In the genomic region with DNA sequence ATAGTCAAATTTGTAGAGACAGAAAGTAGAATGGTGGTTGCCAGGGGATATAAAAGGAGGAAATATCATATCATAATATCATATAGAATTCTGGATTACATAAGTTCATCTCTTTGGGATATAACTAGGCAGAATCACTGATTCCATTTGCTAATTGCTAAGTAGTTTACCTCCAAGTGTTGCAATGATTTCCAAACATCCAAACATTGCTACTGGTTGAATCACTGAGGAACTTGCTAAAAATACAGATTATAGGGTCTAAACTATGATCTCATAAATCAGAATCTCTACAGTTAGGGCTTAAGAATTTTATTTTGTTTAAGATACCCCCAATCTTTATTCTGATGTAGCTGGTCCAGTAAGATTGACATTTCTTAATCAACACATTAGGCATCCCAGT, we compare ENCODE assay signal across 28 cellular contexts. TPM values are rescaled to one million over a fixed set of nuclear protein-coding genes. Genes with fewer than 3 reads are reported as not detected.
"Had no signal": no experiment of that assay in that cellular context is flagged by ENCODE, and none has a peak within 500 bp of the region (broad histone marks: within the 10 kb centered on the region; RNA-seq: fewer than 3 reads in every experiment).

No MANE protein-coding gene starts in this region.

- H3K4me3 Mint-ChIP-seq: activated naive CD8-positive, alpha-beta T cell; activated T-cell treated with anti-CD3 and anti-CD28 coated beads, Interleukin-2, amount 50 U/mL, for 24 hours; activated T-helper 17 cell treated with anti-CD3 and anti-CD28 coated beads, Interleukin-2, amount 50 U/mL, for 72 hours; nephron; type B pancreatic cell; WTC11 had no signal

- H3K9me3 ChIP-seq: gastroesophageal sphincter, neutrophil, ovary, prostate gland, thoracic aorta had no signal

- H3K4me1 Mint-ChIP-seq: activated T-helper 17 cell treated with anti-CD3 and anti-CD28 coated beads, Interleukin-2, amount 50 U/mL, for 72 hours; nephron had no signal

- DNase-seq: activated CD4-positive, alpha-beta T cell treated with anti-CD3 and anti-CD28 coated beads, Interleukin-2, amount 50 U/mL, for 4 hours; activated CD8-positive, alpha-beta memory T cell treated with anti-CD3 and anti-CD28 coated beads for 24 hours; activated CD8-positive, alpha-beta memory T cell treated with anti-CD3 and anti-CD28 coated beads, Interleukin-2, amount 50 U/mL, for 4 hours; activated T-cell treated with anti-CD3 and anti-CD28 coated beads, Interleukin-2, amount 50 U/mL, for 24 hours; amniotic stem cell; cerebellar nuclear complex; cortex of kidney; head of caudate nucleus; islet precursor cell; left cardiac atrium; ovary; stimulated activated CD4-positive, alpha-beta T cell treated with anti-CD3 and anti-CD28 coated beads, Interleukin-4, amount 100 ng/mL, for 24 hours; stimulated activated naive CD4-positive, alpha-beta T cell treated with Interleukin-2 at 50 U/mL for 16 hours; T-helper 1 cell had no signal

- H3K36me3 ChIP-seq: gastroesophageal sphincter, neutrophil, ovary, prostate gland, thoracic aorta had no signal

- H3K27me3 Mint-ChIP-seq: activated naive CD8-positive, alpha-beta T cell; activated T-cell treated with anti-CD3 and anti-CD28 coated beads, Interleukin-2, amount 50 U/mL, for 24 hours; activated T-helper 17 cell treated with anti-CD3 and anti-CD28 coated beads, Interleukin-2, amount 50 U/mL, for 72 hours; type B pancreatic cell had no signal

- H3K27me3 ChIP-seq: gastroesophageal sphincter, neutrophil, ovary had no signal

- H3K27ac Mint-ChIP-seq: activated naive CD8-positive, alpha-beta T cell; activated T-cell treated with anti-CD3 and anti-CD28 coated beads, Interleukin-2, amount 50 U/mL, for 24 hours; activated T-helper 17 cell treated with anti-CD3 and anti-CD28 coated beads, Interleukin-2, amount 50 U/mL, for 72 hours; nephron; type B pancreatic cell; WTC11 had no signal

- H3K27ac ChIP-seq: gastroesophageal sphincter, neutrophil, ovary, prostate gland, thoracic aorta had no signal

- H3K4me1 ChIP-seq: gastroesophageal sphincter, prostate gland had no signal

- H3K36me3 Mint-ChIP-seq: type B pancreatic cell had no signal

- H3K9me3 Mint-ChIP-seq: activated T-helper 17 cell treated with anti-CD3 and anti-CD28 coated beads, Interleukin-2, amount 50 U/mL, for 72 hours; type B pancreatic cell had no signal

- H3K4me3 ChIP-seq: gastroesophageal sphincter, ovary, prostate gland, thoracic aorta had no signal

RNA-seq across cellular contexts. Expression of a gene that starts 16.1 kb away (rescaled TPM):
- total RNA-seq: activated T-helper 17 cell treated with anti-CD3 and anti-CD28 coated beads, Interleukin-2, amount 50 U/mL, for 72 hours; epithelial cell of proximal tubule; fibroblast of lung; gastroesophageal sphincter; left cardiac atrium; liver; mononuclear cell; myocyte; ovary; prostate gland; thoracic aorta; WTC11 had no signal
- polyA plus RNA-seq: fibroblast of lung, liver, ovary had no signal
